In the genomic region with DNA sequence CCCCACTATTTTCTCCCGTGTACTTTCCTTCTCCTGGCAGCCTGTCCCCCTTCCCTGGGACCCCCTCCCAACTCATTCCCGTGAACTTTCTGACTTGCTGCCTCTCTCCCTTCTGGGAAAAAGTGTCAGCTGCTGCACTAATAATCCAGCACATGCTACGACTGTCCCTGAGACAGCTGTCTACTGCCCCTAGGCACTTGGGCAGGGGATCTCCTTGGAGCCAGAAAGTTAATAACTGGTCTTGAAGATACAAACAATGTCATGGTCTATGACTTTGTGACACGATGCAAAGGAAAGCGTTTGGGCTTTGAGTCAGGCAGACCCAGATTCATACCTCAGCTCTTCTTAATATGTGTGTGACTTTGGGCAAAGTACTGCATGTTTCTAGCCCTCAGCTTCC, we compare ENCODE assay signal across 36 cellular contexts. TPM values are rescaled to one million over a fixed set of nuclear protein-coding genes. Genes with fewer than 3 reads are reported as not detected.
"Had no signal": no experiment of that assay in that cellular context is flagged by ENCODE, and none has a peak within 500 bp of the region (broad histone marks: within the 10 kb centered on the region; RNA-seq: fewer than 3 reads in every experiment).

No MANE protein-coding gene starts in this region.

- H3K27ac Mint-ChIP-seq: activated CD4-positive, alpha-beta T cell treated with anti-CD3 and anti-CD28 coated beads for 36 hours; activated CD4-positive, alpha-beta T cell treated with anti-CD3 and anti-CD28 coated beads, Interleukin-2, amount 10 ng/mL, durations not matched to agents 7 days and 5 days; activated CD8-positive, alpha-beta T cell treated with anti-CD3 and anti-CD28 coated beads, Interleukin-2, amount 10 ng/mL, durations not matched to agents 7 days and 5 days; activated naive CD4-positive, alpha-beta T cell treated with anti-CD3 and anti-CD28 coated beads for 36 hours; activated naive CD8-positive, alpha-beta T cell; activated naive CD8-positive, alpha-beta T cell treated with anti-CD3 and anti-CD28 coated beads, Interleukin-2, amount 50 U/mL, for 24 hours; activated T-helper 1 cell treated with anti-CD3 and anti-CD28 coated beads, Interleukin-12 subunit alpha, Interleukin-12 subunit beta, Interleukin-2, Interleukin-4 antibody, amounts not matched to agents 30 ng/mL and 10 ng/mL and 1 ng/mL, durations not matched to agents 14 hours and 24 hours and 36 hours; T-helper 1 cell treated with Interleukin-12 subunit alpha and Interleukin-12 subunit beta and Interleukin-4 antibody, amounts not matched to agents 30 μg/mL and 1 μg/mL, for 36 hours; T-helper 2 cell treated with Interferon-gamma antibody and Interleukin-4, amounts not matched to agents 5 μg/mL and 100 μg/mL, for 36 hours; WTC11 had no signal

- H3K9me3 Mint-ChIP-seq: activated CD4-positive, alpha-beta T cell treated with anti-CD3 and anti-CD28 coated beads, Interleukin-2, amount 10 ng/mL, durations not matched to agents 7 days and 5 days; activated naive CD4-positive, alpha-beta T cell treated with anti-CD3 and anti-CD28 coated beads for 36 hours; activated naive CD8-positive, alpha-beta T cell treated with anti-CD3 and anti-CD28 coated beads, Interleukin-2, amount 50 U/mL, for 24 hours; activated T-cell treated with anti-CD3 and anti-CD28 coated beads, Interleukin-2, amount 50 U/mL, for 4 hours; activated T-helper 1 cell treated with anti-CD3 and anti-CD28 coated beads, Interleukin-12 subunit alpha, Interleukin-12 subunit beta, Interleukin-2, Interleukin-4 antibody, amounts not matched to agents 30 ng/mL and 10 ng/mL and 1 ng/mL, durations not matched to agents 14 hours and 24 hours and 36 hours; T-helper 1 cell treated with Interleukin-12 subunit alpha and Interleukin-12 subunit beta and Interleukin-4 antibody, amounts not matched to agents 30 μg/mL and 1 μg/mL, for 36 hours; T-helper 2 cell treated with Interferon-gamma antibody and Interleukin-4, amounts not matched to agents 5 μg/mL and 100 μg/mL, for 36 hours; WTC11 had no signal

- H3K36me3 Mint-ChIP-seq: activated naive CD8-positive, alpha-beta T cell; WTC11 had no signal

- H3K4me1 Mint-ChIP-seq: activated CD4-positive, alpha-beta T cell treated with anti-CD3 and anti-CD28 coated beads for 36 hours; activated CD4-positive, alpha-beta T cell treated with anti-CD3 and anti-CD28 coated beads, Interleukin-2, amount 10 ng/mL, durations not matched to agents 7 days and 5 days; activated naive CD8-positive, alpha-beta T cell treated with anti-CD3 and anti-CD28 coated beads, Interleukin-2, amount 50 U/mL, for 24 hours; WTC11 had no signal

- H3K4me3 Mint-ChIP-seq: activated CD4-positive, alpha-beta T cell treated with anti-CD3 and anti-CD28 coated beads for 36 hours; activated CD4-positive, alpha-beta T cell treated with anti-CD3 and anti-CD28 coated beads, Interleukin-2, amount 10 ng/mL, durations not matched to agents 7 days and 5 days; activated CD8-positive, alpha-beta T cell treated with anti-CD3 and anti-CD28 coated beads, Interleukin-2, amount 10 ng/mL, durations not matched to agents 7 days and 5 days; activated naive CD4-positive, alpha-beta T cell treated with anti-CD3 and anti-CD28 coated beads for 36 hours; activated naive CD8-positive, alpha-beta T cell; activated naive CD8-positive, alpha-beta T cell treated with anti-CD3 and anti-CD28 coated beads, Interleukin-2, amount 50 U/mL, for 24 hours; activated T-cell treated with anti-CD3 and anti-CD28 coated beads, Interleukin-2, amount 50 U/mL, for 4 hours; activated T-helper 1 cell treated with anti-CD3 and anti-CD28 coated beads, Interleukin-12 subunit alpha, Interleukin-12 subunit beta, Interleukin-2, Interleukin-4 antibody, amounts not matched to agents 30 ng/mL and 10 ng/mL and 1 ng/mL, durations not matched to agents 14 hours and 24 hours and 36 hours; T-helper 1 cell treated with Interleukin-12 subunit alpha and Interleukin-12 subunit beta and Interleukin-4 antibody, amounts not matched to agents 30 μg/mL and 1 μg/mL, for 36 hours; T-helper 2 cell treated with Interferon-gamma antibody and Interleukin-4, amounts not matched to agents 5 μg/mL and 100 μg/mL, for 36 hours; WTC11 had no signal

- ATAC-seq: activated CD4-positive, alpha-beta T cell treated with anti-CD3 and anti-CD28 coated beads for 36 hours; activated CD4-positive, CD25-positive, alpha-beta regulatory T cell treated with anti-CD3 and anti-CD28 coated beads, Interleukin-2, amount 50 U/mL, for 24 hours; activated CD8-positive, alpha-beta T cell treated with anti-CD3 and anti-CD28 coated beads, Interleukin-2, amount 10 ng/mL, durations not matched to agents 7 days and 5 days; activated naive CD8-positive, alpha-beta T cell treated with anti-CD3 and anti-CD28 coated beads, Interleukin-2, amount 50 U/mL, for 24 hours; activated T-cell treated with anti-CD3 and anti-CD28 coated beads, Interleukin-2, amount 50 U/mL, for 4 hours; Panc1; WTC11 had no signal

- DNase-seq: activated CD4-positive, alpha-beta T cell treated with anti-CD3 and anti-CD28 coated beads for 36 hours; activated CD4-positive, alpha-beta T cell treated with anti-CD3 and anti-CD28 coated beads, Interleukin-2, amount 10 ng/mL, durations not matched to agents 7 days and 5 days; activated CD4-positive, alpha-beta T cell treated with anti-CD3 and anti-CD28 coated beads, Interleukin-2, amount 50 U/mL, for 48 hours; activated CD8-positive, alpha-beta T cell treated with anti-CD3 and anti-CD28 coated beads, Interleukin-2, amount 10 ng/mL, durations not matched to agents 7 days and 5 days; activated gamma-delta T cell treated with Interleukin-2 at 50 U/mL for 16 hours; activated naive CD4-positive, alpha-beta T cell treated with anti-CD3 and anti-CD28 coated beads for 36 hours; activated naive CD8-positive, alpha-beta T cell treated with anti-CD3 and anti-CD28 coated beads, Interleukin-2, amount 50 U/mL, for 24 hours; activated T-cell treated with anti-CD3 and anti-CD28 coated beads, Interleukin-2, amount 50 U/mL, for 4 hours; aorta; brain microvascular endothelial cell; central memory CD4-positive, alpha-beta T cell; Kasumi-1; KG1; MM.1S; MV-4-11; NCI-H1092; NCI-H1436 treated with DMSO at 0.1 percent for 48 hours; NCI-H1694 treated with DMSO at 0.1 percent for 48 hours; NCI-H2029 treated with DMSO at 0.1 percent for 48 hours; NCI-H2107; NCI-H2171; NCI-H510A; NCI-H526; NCI-H774; SHP77; SK-N-SH had no signal

- H3K27me3 Mint-ChIP-seq: activated CD4-positive, alpha-beta T cell treated with anti-CD3 and anti-CD28 coated beads for 36 hours; activated CD4-positive, alpha-beta T cell treated with anti-CD3 and anti-CD28 coated beads, Interleukin-2, amount 10 ng/mL, durations not matched to agents 7 days and 5 days; activated naive CD8-positive, alpha-beta T cell; activated naive CD8-positive, alpha-beta T cell treated with anti-CD3 and anti-CD28 coated beads, Interleukin-2, amount 50 U/mL, for 24 hours had no signal

- FAIRE-seq: TTC549 had no signal

RNA-seq across cellular contexts. Expression of a gene that starts 10.1 kb away (rescaled TPM):
- total RNA-seq: activated CD4-positive, alpha-beta T cell treated with anti-CD3 and anti-CD28 coated beads, Interleukin-2, amount 10 ng/mL, durations not matched to agents 7 days and 5 days; activated CD8-positive, alpha-beta T cell treated with anti-CD3 and anti-CD28 coated beads, Interleukin-2, amount 10 ng/mL, durations not matched to agents 7 days and 5 days; activated naive CD4-positive, alpha-beta T cell treated with anti-CD3 and anti-CD28 coated beads for 36 hours; activated T-helper 1 cell treated with anti-CD3 and anti-CD28 coated beads, Interleukin-12 subunit alpha, Interleukin-12 subunit beta, Interleukin-2, Interleukin-4 antibody, amounts not matched to agents 30 ng/mL and 10 ng/mL and 1 ng/mL, durations not matched to agents 14 hours and 24 hours and 36 hours; aorta; RPMI7951; SJSA1 had no signal
- polyA plus RNA-seq: aorta, SK-N-SH had no signal

RNA-seq across cellular contexts. Expression of a gene that starts 36.1 kb away (rescaled TPM):
- total RNA-seq: RPMI7951, SJSA1 had no signal
- polyA plus RNA-seq: SK-N-SH had no signal
